14 cellular contexts compared by ENCODE assay signal in genomic region chr6:12066297-12066696, GRCh38. TPM values are rescaled to one million over a fixed set of nuclear protein-coding genes. Genes with fewer than 3 reads are reported as not detected.
A peak's percentile ranks its signal among the peaks of the same experiment; 100 is the strongest.
DNase-seq lines count a peak whose midpoint lies in the region; ATAC-seq and TF ChIP-seq lines count a peak whose summit lies in the region.
"Had no signal": no experiment of that assay in that cellular context is flagged by ENCODE, and none has a peak within 500 bp of the region (broad histone marks: within the 10 kb centered on the region; RNA-seq: fewer than 3 reads in every experiment).

No MANE protein-coding gene starts in this region.

- POLR2A ChIA-PET in MCF 10A (lab: Yijun Ruan, JAX) = interaction anchor here (1.2 kb wide), 1 partner anchor 52 kb away, joined by 5 read pairs; no protein-coding TSS in a partner anchor

- intact Hi-C loops in MCF 10A (cut with micrococcal nuclease) = no loop called here
- intact Hi-C loops in breast epithelium (cut with DNase I; ENCODE audit: low total_unique reads) = no loop called here

- no peak overlapping the region for H3K27ac ChIP-seq in breast epithelium
- H3K27ac ChIP-seq: thoracic aorta had no signal

- no peaks in the 10 kb centered on the region for H3K36me3 Mint-ChIP-seq in MCF 10A (ENCODE audit: insufficient read depth, unreplicated experiment)
- peaks cover 24% of the 10 kb centered on the region for H3K36me3 Mint-ChIP-seq in stimulated activated memory B cell treated with anti-CD40 and anti-IgM and Interleukin-4, amounts not matched to agents 10 μg/mL and 1 μg/mL and 100 μg/mL, for 72 hours
- H3K36me3 Mint-ChIP-seq in activated naive CD4-positive, alpha-beta T cell treated with anti-CD3 and anti-CD28 coated beads, Interleukin-2, amount 50 U/mL, for 72 hours = peaks cover 6 to 35% of the 10 kb centered on the region in 2 donors

- TF ChIP-seq POLR2A in breast epithelium (IDR thresholded peaks at IDR 0.05) = no peak

- CTCF ChIA-PET in MCF 10A (lab: Yijun Ruan, JAX) = interaction anchor here (0.8 to 1.4 kb wide), 3 partner anchors 8 to 369 kb away, joined by 3 to 5 read pairs (median 5); no protein-coding TSS in a partner anchor

- TF ChIP-seq CTCF in MCF 10A (IDR thresholded peaks at IDR 0.05; ENCODE audit: unreplicated experiment) (no peak), breast epithelium (IDR thresholded peaks at IDR 0.05) (no peak)

- no peaks in the 10 kb centered on the region for H3K4me1 ChIP-seq in breast epithelium

- H3K9me3 ChIP-seq in breast epithelium = no peaks in the 10 kb centered on the region
- H3K9me3 ChIP-seq: mucosa of descending colon, thoracic aorta had no signal

- H3K4me3 ChIP-seq in breast epithelium = no peak overlapping the region
- H3K4me3 ChIP-seq: mucosa of descending colon, thoracic aorta had no signal

- no peaks in the 10 kb centered on the region for H3K27me3 Mint-ChIP-seq in MCF 10A (ENCODE audit: insufficient read depth, unreplicated experiment)
- H3K27me3 Mint-ChIP-seq in stimulated activated memory B cell treated with anti-CD40 and anti-IgM and Interleukin-4, amounts not matched to agents 10 μg/mL and 1 μg/mL and 100 μg/mL, for 72 hours = no peaks in the 10 kb centered on the region
- H3K27me3 Mint-ChIP-seq: progenitor cell of endocrine pancreas had no signal

- H3K36me3 ChIP-seq in breast epithelium = no peaks in the 10 kb centered on the region
- H3K36me3 ChIP-seq: thoracic aorta had no signal

- no peak overlapping the region for H3K4me3 Mint-ChIP-seq in MCF 10A (ENCODE audit: unreplicated experiment)
- H3K4me3 Mint-ChIP-seq in stimulated activated memory B cell treated with anti-CD40 and anti-IgM and Interleukin-4, amounts not matched to agents 10 μg/mL and 1 μg/mL and 100 μg/mL, for 72 hours = no peak overlapping the region

- no peaks in the 10 kb centered on the region for H3K9me3 Mint-ChIP-seq in MCF 10A (ENCODE audit: unreplicated experiment)
- H3K9me3 Mint-ChIP-seq in stimulated activated memory B cell treated with anti-CD40 and anti-IgM and Interleukin-4, amounts not matched to agents 10 μg/mL and 1 μg/mL and 100 μg/mL, for 72 hours = peaks cover 3% of the 10 kb centered on the region
- H3K9me3 Mint-ChIP-seq in activated naive CD4-positive, alpha-beta T cell treated with anti-CD3 and anti-CD28 coated beads, Interleukin-2, amount 50 U/mL, for 72 hours = no peaks in the 10 kb centered on the region

- ATAC-seq in stimulated activated memory B cell treated with anti-CD40 and anti-IgM and Interleukin-4, amounts not matched to agents 10 μg/mL and 1 μg/mL and 100 μg/mL, for 72 hours = no peak
- ATAC-seq in GM18498 (IDR thresholded peaks at IDR 0.05; ENCODE audit: unreplicated experiment) (no peak), GM18861 (IDR thresholded peaks at IDR 0.05; ENCODE audit: unreplicated experiment) (no peak)
- ATAC-seq in activated naive CD4-positive, alpha-beta T cell treated with anti-CD3 and anti-CD28 coated beads, Interleukin-2, amount 50 U/mL, for 72 hours = no peak

- DNase-seq in MCF 10A (ENCODE audit: unreplicated experiment) (peak; percentile 57), breast epithelium (ENCODE audit: low spot score in 2 of 2) (no peak), RPMI7951 (ENCODE audit: low read depth) (peak; percentile 7), fibroblast of gingiva (ENCODE audit: low read depth) (peak; percentile 14)
- DNase-seq in activated naive CD4-positive, alpha-beta T cell treated with anti-CD3 and anti-CD28 coated beads, Interleukin-2, amount 50 U/mL, for 72 hours (ENCODE audit: low spot score in 2 of 2) = no peak
- DNase-seq: aorta, DMS53, mucosa of descending colon, NCI-H1092 had no signal

- H3K4me1 Mint-ChIP-seq in MCF 10A (ENCODE audit: insufficient read depth, unreplicated experiment) = peaks cover 14% of the 10 kb centered on the region
- peaks cover 53% of the 10 kb centered on the region for H3K4me1 Mint-ChIP-seq in stimulated activated memory B cell treated with anti-CD40 and anti-IgM and Interleukin-4, amounts not matched to agents 10 μg/mL and 1 μg/mL and 100 μg/mL, for 72 hours

- no peaks in the 10 kb centered on the region for H3K27me3 ChIP-seq in breast epithelium

- H3K27ac Mint-ChIP-seq in MCF 10A (ENCODE audit: low read depth, unreplicated experiment) = no peak overlapping the region
- H3K27ac Mint-ChIP-seq in stimulated activated memory B cell treated with anti-CD40 and anti-IgM and Interleukin-4, amounts not matched to agents 10 μg/mL and 1 μg/mL and 100 μg/mL, for 72 hours = peak overlapping the region; percentile 88
- H3K27ac Mint-ChIP-seq in activated naive CD4-positive, alpha-beta T cell treated with anti-CD3 and anti-CD28 coated beads, Interleukin-2, amount 50 U/mL, for 72 hours = peak overlapping the region in 1 of 2 donors; percentile 40

- BruUV-seq in MCF 10A (replicated peaks; lab: Mats Ljungman, UMichigan) = no TSS peak

RNA-seq across cellular contexts. Expression of gene HIVEP1, which starts 54.2 kb away (rescaled TPM):
- total RNA-seq in MCF 10A (2022) (19.1 and 27.0 TPM in 2 replicates), breast epithelium (10 to 100 TPM; 24.8 to 41.3 (median 27.2) TPM)
- 7.8 and 17.9 TPM in 2 replicates for total RNA-seq in RPMI7951 (2014; rRNA removed; shearing (Covaris generic))
- total RNA-seq in activated naive CD4-positive, alpha-beta T cell treated with anti-CD3 and anti-CD28 coated beads, Interleukin-2, amount 50 U/mL, for 72 hours = 10 to 100 TPM; 54.3 to 75.6 TPM

Comparison
In these comparisons a context has a peak if more than half of its experiments do, and no peak if none do; other contexts are left out.
1. DNase-seq: peak in MCF 10A (single experiment), RPMI7951 (single experiment) and fibroblast of gingiva (single experiment); none in breast epithelium (0 of 2) and activated naive CD4-positive, alpha-beta T cell treated with anti-CD3 and anti-CD28 coated beads, Interleukin-2, amount 50 U/mL, for 72 hours (0 of 2).